15 cellular contexts compared by ENCODE assay signal in the genomic region with DNA sequence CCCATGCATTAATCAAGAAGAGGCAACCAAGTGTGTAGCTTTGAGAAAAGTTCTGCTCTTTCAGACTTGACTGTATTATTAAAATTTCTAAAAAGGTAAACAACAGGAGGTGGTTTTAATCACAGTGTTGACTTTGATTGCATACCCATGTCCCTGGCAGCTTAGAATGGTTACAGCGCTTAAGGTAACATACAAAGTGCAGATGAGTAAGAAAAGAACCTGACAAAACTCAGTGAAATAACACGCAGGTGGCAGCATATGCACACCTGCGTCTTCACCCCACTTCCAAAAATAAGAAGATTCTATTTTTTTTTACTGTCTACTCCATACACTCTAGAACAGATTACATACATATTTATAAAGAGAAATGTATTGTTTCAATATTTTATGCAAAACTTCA.
DNase-seq lines count a peak whose midpoint lies in the region; ATAC-seq and TF ChIP-seq lines count a peak whose summit lies in the region.
"Had no signal": no experiment of that assay in that cellular context is flagged by ENCODE, and none has a peak within 500 bp of the region (broad histone marks: within the 10 kb centered on the region; RNA-seq: fewer than 3 reads in every experiment).

No MANE protein-coding gene starts in this region.

- H4K20me1 ChIP-seq in hepatocyte (ENCODE audit: insufficient read depth, poor library complexity, severe bottlenecking) (no peaks in the 10 kb centered on the region), GM23248 (ENCODE audit: insufficient read depth) (no peaks in the 10 kb centered on the region; the same call in 1 of the 2 replicates)

- in situ Hi-C loops in GM23248 (cut with MboI) = no loop called here

- 84% methylated on average over 3 of the region's 3 CpGs for WGBS in hepatocyte (ENCODE audit: low lambda C conversion rate, missing lambda C conversion rate)
- 97 to 100% methylated on average over 3 of the region's 3 CpGs for WGBS in GM23248 (ENCODE audit: low coverage in 1 of 2, low lambda C conversion rate in 2 of 2, missing lambda C conversion rate in 2 of 2), 2 experiments

- POLR2A ChIA-PET in activated CD4-positive, alpha-beta memory T cell treated with anti-CD3 and anti-CD28 coated beads for 36 hours (lab: Charles Lee) = interaction anchor here (0.9 to 5.2 kb wide), 11 partner anchors 9 to 291 kb away, joined by 3 to 48 read pairs (median 8); partner anchors contain the start of gene ATXN1

- H3F3A ChIP-seq in GM23248 (ENCODE audit: insufficient read depth) = 0 out of 2 replicates have a peak, but pooled peaks cover 5% of the 10 kb centered on the region

- H3K27me3 ChIP-seq in CD4-positive, CD25-positive, alpha-beta regulatory T cell (ENCODE audit: control insufficient read depth, insufficient read depth, low read length) = no peaks in the 10 kb centered on the region
- H3K27me3 ChIP-seq in hepatocyte (no peaks in the 10 kb centered on the region), GM23248 (replicated peaks; ENCODE audit: insufficient read depth) (no peaks in the 10 kb centered on the region)
- H3K27me3 ChIP-seq: ascending aorta had no signal

- H3K36me3 Mint-ChIP-seq in CD4-positive, CD25-positive, alpha-beta regulatory T cell = peaks cover 6% of the 10 kb centered on the region
- H3K36me3 Mint-ChIP-seq in activated CD4-positive, alpha-beta memory T cell treated with anti-CD3 and anti-CD28 coated beads for 36 hours = peaks cover 8% of the 10 kb centered on the region

- H3K9ac ChIP-seq in GM23248 = no peak overlapping the region

- CTCF ChIA-PET in activated CD4-positive, alpha-beta memory T cell treated with anti-CD3 and anti-CD28 coated beads for 36 hours (lab: Charles Lee) = interaction anchor here (0.7 to 4.9 kb wide), 15 partner anchors 9 to 291 kb away, joined by 3 to 23 read pairs (median 3); no protein-coding TSS in a partner anchor

- no peaks in the 10 kb centered on the region for H3K9me3 Mint-ChIP-seq in CD4-positive, CD25-positive, alpha-beta regulatory T cell
- H3K9me3 Mint-ChIP-seq in activated CD4-positive, alpha-beta memory T cell treated with anti-CD3 and anti-CD28 coated beads for 36 hours = peaks cover 5% of the 10 kb centered on the region
- H3K9me3 Mint-ChIP-seq: GM23338 had no signal

- no peaks in the 10 kb centered on the region for H3K79me2 ChIP-seq in hepatocyte
- H3K79me2 ChIP-seq in GM23248 (ENCODE audit: insufficient read depth) = 0 out of 2 replicates have a peak, but pooled peaks cover 3% of the 10 kb centered on the region

- no peak for TF ChIP-seq CTCF in hepatocyte (IDR thresholded peaks at IDR 0.05; ENCODE audit: poor library complexity)

- peak overlapping the region; percentile 85 to 93 (median 91) for H3K27ac Mint-ChIP-seq in CD4-positive, CD25-positive, alpha-beta regulatory T cell
- H3K27ac Mint-ChIP-seq in activated CD4-positive, alpha-beta memory T cell treated with anti-CD3 and anti-CD28 coated beads for 36 hours = peak overlapping the region; percentile 69
- H3K27ac Mint-ChIP-seq: GM23338 had no signal

- intact Hi-C loops in activated CD4-positive, alpha-beta memory T cell treated with anti-CD3 and anti-CD28 coated beads for 36 hours (cut with micrococcal nuclease) = loop anchor here (1.0 to 2.0 kb wide), 3 partner anchors 9 to 59 kb away; no protein-coding TSS in a partner anchor

- H3K9me2 ChIP-seq in hepatocyte (replicated peaks; ENCODE audit: insufficient read depth) (no peaks in the 10 kb centered on the region), GM23248 (ENCODE audit: insufficient read depth) (no peaks in the 10 kb centered on the region)

- peak in 1 of 3 donors; percentile 55 for DNase-seq in CD4-positive, CD25-positive, alpha-beta regulatory T cell
- no peak for DNase-seq in activated CD4-positive, alpha-beta memory T cell treated with anti-CD3 and anti-CD28 coated beads for 36 hours
- DNase-seq in hepatocyte (ENCODE audit: low spot score) (no peak), GM23248 (no peak)
- DNase-seq in activated CD4-positive, CD25-positive, alpha-beta regulatory T cell (lab: John Stamatoyannopoulos, UW) = no peak
- no peak for DNase-seq in stimulated activated CD4-positive, alpha-beta T cell treated with anti-CD3 and anti-CD28 coated beads, Interleukin-4, amount 100 ng/mL, for 1 hour
- DNase-seq: Calu3, NCI-H1417 treated with DMSO at 0.1 percent for 48 hours, substantia nigra had no signal

- H3K9me3 ChIP-seq in CD4-positive, CD25-positive, alpha-beta regulatory T cell (ENCODE audit: control insufficient read depth in 2 of 2, low read length in 2 of 2) = no peaks in the 10 kb centered on the region
- H3K9me3 ChIP-seq in hepatocyte (ENCODE audit: low read depth) = no peaks in the 10 kb centered on the region
- H3K9me3 ChIP-seq in GM23248 (ENCODE audit: low read depth) = no peaks in the 10 kb centered on the region
- H3K9me3 ChIP-seq: ascending aorta had no signal

- no peaks in the 10 kb centered on the region for H3K27me3 Mint-ChIP-seq in CD4-positive, CD25-positive, alpha-beta regulatory T cell
- no peaks in the 10 kb centered on the region for H3K27me3 Mint-ChIP-seq in activated CD4-positive, alpha-beta memory T cell treated with anti-CD3 and anti-CD28 coated beads for 36 hours

- peak overlapping the region in 3 of 4 donors; percentile 13 to 62 (median 18) for H3K4me3 Mint-ChIP-seq in CD4-positive, CD25-positive, alpha-beta regulatory T cell
- H3K4me3 Mint-ChIP-seq in activated CD4-positive, alpha-beta memory T cell treated with anti-CD3 and anti-CD28 coated beads for 36 hours = no peak overlapping the region
- H3K4me3 Mint-ChIP-seq: GM23338 had no signal

- peak; percentile 39 to 55 for ATAC-seq in CD4-positive, CD25-positive, alpha-beta regulatory T cell (ENCODE audit: low read depth in 2 of 2)
- ATAC-seq in GM18868 (IDR thresholded peaks at IDR 0.05; ENCODE audit: unreplicated experiment) (peak; percentile 14), GM21576 (IDR thresholded peaks at IDR 0.05; ENCODE audit: unreplicated experiment) (no peak)
- ATAC-seq: GM23338, sciatic nerve had no signal

- H3K4me2 ChIP-seq in hepatocyte (no peak overlapping the region), GM23248 (ENCODE audit: unreplicated experiment) (no peak overlapping the region)
- H3K4me2 ChIP-seq: GM23338 had no signal

- peaks cover 54 to 93% (median 70%) of the 10 kb centered on the region in 4 donors for H3K4me1 Mint-ChIP-seq in CD4-positive, CD25-positive, alpha-beta regulatory T cell
- peaks cover 89% of the 10 kb centered on the region for H3K4me1 Mint-ChIP-seq in activated CD4-positive, alpha-beta memory T cell treated with anti-CD3 and anti-CD28 coated beads for 36 hours (ENCODE audit: low read depth)

- peak overlapping the region; percentile 69 for H3K4me3 ChIP-seq in CD4-positive, CD25-positive, alpha-beta regulatory T cell (ENCODE audit: low read depth, low read length)
- H3K4me3 ChIP-seq in hepatocyte (no peak overlapping the region), GM23248 (no peak overlapping the region)
- H3K4me3 ChIP-seq: ascending aorta, GM23338 had no signal

- peak overlapping the region; percentile 90 for H3K27ac ChIP-seq in CD4-positive, CD25-positive, alpha-beta regulatory T cell (ENCODE audit: insufficient read depth, low read length, poor library complexity, severe bottlenecking)
- peak overlapping the region; percentile 5 for H3K27ac ChIP-seq in hepatocyte
- H3K27ac ChIP-seq in GM23248 = no peak overlapping the region
- H3K27ac ChIP-seq: ascending aorta, epithelial cell of prostate had no signal

- peaks cover 60% of the 10 kb centered on the region for H3K4me1 ChIP-seq in CD4-positive, CD25-positive, alpha-beta regulatory T cell (ENCODE audit: control insufficient read depth, insufficient read depth, low read length, poor library complexity, severe bottlenecking)
- peaks cover 12% of the 10 kb centered on the region for H3K4me1 ChIP-seq in hepatocyte (ENCODE audit: insufficient read depth)
- H3K4me1 ChIP-seq in GM23248 (ENCODE audit: insufficient read depth) = peaks cover 4% of the 10 kb centered on the region; the same call in 1 of the 2 replicates

- peaks cover 4% of the 10 kb centered on the region for H3K36me3 ChIP-seq in CD4-positive, CD25-positive, alpha-beta regulatory T cell (ENCODE audit: control insufficient read depth, insufficient read depth, low read length)
- H3K36me3 ChIP-seq in hepatocyte (replicated peaks; ENCODE audit: insufficient read depth, low read depth) (no peaks in the 10 kb centered on the region), GM23248 (ENCODE audit: low read depth) (no peaks in the 10 kb centered on the region)
- H3K36me3 ChIP-seq: ascending aorta had no signal

- no peak overlapping the region for H2AFZ ChIP-seq in hepatocyte
- H2AFZ ChIP-seq in GM23248 = no peak overlapping the region
- H2AFZ ChIP-seq: GM23338 had no signal
